In the genomic region with DNA sequence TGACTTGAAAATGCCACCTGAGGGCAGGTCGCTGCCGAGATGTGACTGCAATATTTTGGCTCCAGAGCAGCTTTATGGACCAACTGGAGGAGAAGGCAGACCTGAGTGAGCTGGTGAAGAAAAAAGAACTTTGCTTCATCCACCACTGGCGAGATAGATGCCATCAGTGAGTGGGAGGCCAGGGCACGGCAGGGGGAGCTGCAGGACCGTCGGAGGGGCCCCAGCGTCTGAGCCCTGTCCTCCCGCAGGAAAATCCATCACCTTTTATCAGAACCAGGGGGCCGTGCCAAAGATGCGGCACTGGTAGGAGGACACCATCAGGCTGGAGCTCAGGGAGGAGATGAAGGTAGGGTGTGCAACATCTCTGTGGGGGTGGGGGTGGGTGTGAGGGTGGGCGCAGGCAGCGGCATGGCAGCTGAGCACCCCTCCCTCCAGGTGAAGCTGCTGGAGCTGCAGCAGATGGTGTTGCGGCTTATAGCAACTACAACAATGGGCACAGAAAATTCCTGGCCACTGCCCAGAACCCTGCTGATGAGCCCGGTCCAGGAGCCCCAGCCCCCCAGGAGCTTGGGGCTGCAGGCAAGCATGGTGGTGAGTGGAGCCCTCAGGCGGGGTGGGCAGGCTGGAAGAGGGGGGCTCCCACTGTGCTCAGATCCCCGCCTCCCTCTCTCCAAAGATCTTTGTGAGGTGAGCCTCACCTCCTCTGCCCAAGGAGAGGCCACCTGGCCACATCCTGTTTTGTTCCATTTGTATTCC, we compare ENCODE assay signal across 1 cellular context.
TF ChIP-seq lines count a peak whose summit lies in the region.

No MANE protein-coding gene starts in this region.

TF ChIP-seq in HEK293, 187 proteins besides CTCF, POLR2A, EP300 and RAD21 (continued from another document):
- TF ChIP-seq, protein P1, sequence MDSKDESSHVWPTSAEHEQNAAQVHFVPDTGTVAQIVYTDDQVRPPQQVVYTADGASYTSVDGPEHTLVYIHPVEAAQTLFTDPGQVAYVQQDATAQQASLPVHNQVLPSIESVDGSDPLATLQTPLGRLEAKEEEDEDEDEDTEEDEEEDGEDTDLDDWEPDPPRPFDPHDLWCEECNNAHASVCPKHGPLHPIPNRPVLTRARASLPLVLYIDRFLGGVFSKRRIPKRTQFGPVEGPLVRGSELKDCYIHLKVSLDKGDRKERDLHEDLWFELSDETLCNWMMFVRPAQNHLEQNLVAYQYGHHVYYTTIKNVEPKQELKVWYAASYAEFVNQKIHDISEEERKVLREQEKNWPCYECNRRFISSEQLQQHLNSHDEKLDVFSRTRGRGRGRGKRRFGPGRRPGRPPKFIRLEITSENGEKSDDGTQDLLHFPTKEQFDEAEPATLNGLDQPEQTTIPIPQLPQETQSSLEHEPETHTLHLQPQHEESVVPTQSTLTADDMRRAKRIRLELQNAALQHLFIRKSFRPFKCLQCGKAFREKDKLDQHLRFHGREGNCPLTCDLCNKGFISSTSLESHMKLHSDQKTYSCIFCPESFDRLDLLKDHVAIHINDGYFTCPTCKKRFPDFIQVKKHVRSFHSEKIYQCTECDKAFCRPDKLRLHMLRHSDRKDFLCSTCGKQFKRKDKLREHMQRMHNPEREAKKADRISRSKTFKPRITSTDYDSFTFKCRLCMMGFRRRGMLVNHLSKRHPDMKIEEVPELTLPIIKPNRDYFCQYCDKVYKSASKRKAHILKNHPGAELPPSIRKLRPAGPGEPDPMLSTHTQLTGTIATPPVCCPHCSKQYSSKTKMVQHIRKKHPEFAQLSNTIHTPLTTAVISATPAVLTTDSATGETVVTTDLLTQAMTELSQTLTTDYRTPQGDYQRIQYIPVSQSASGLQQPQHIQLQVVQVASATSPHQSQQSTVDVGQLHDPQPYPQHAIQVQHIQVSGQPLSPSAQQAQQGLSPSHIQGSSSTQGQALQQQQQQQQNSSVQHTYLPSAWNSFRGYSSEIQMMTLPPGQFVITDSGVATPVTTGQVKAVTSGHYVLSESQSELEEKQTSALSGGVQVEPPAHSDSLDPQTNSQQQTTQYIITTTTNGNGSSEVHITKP (tag by site-specific recombination; IDR thresholded peaks at IDR 0.05) = 0 out of 2 replicates have a peak, but pooled peaks have one; percentile 24
